9 cellular contexts compared by ENCODE assay signal in the genomic region with DNA sequence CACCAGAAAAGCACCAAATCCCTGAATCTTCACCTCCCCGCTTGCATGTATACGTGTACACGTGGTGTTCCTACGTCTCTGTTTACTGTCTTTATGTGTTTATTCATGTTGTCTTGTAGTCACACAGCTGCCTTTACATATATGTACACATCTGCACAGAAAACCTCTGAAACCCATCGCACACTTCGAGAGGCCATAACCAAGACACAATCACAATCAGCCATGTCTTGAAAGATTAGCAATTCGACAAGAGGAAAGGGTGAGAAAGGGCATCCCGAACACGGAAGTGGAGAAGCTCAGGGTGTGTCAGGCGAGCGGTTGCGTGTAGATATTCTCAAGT.
A peak's percentile ranks its signal among the peaks of the same experiment; 100 is the strongest.
DNase-seq lines count a peak whose midpoint lies in the region; ATAC-seq and TF ChIP-seq lines count a peak whose summit lies in the region.
"Had no signal": no experiment of that assay in that cellular context is flagged by ENCODE, and none has a peak within 500 bp of the region (broad histone marks: within the 10 kb centered on the region; RNA-seq: fewer than 3 reads in every experiment).

No MANE protein-coding gene starts in this region.

- H3K27me3 ChIP-seq in Panc1 (ENCODE audit: control insufficient read depth, insufficient read depth, low read length) = no peaks in the 10 kb centered on the region
- no peaks in the 10 kb centered on the region for H3K27me3 ChIP-seq in esophagus muscularis mucosa

- peak; percentile 30 for DNase-seq in DMS53 (lab: John Stamatoyannopoulos, UW)
- DNase-seq in DMS53 treated with DMSO at 0.1 percent for 48 hours (lab: John Stamatoyannopoulos, UW; ENCODE audit: unreplicated experiment) = no peak
- no peak for DNase-seq in Panc1 (ENCODE audit: low read depth, low spot score)
- no peak for DNase-seq in esophagus muscularis mucosa (ENCODE audit: extremely low spot score)
- DNase-seq in SW480 (ENCODE audit: low spot score) = no peak
- no peak for DNase-seq in NCI-H69 (lab: John Stamatoyannopoulos, UW)

- H3K4me3 ChIP-seq in Panc1 (ENCODE audit: low read depth in 2 of 2, low read length in 2 of 2) = peak overlapping the region in 1 of 2 experiments; percentile 23; a peak in 1 of 4 replicates
- H3K4me3 ChIP-seq in esophagus muscularis mucosa = peak overlapping the region in 1 of 4 donors; percentile 16

- TF ChIP-seq CTCF in Panc1 (IDR thresholded peaks at IDR 0.05) (no peak), esophagus muscularis mucosa (IDR thresholded peaks at IDR 0.05) (no peak)

- peaks cover 21% of the 10 kb centered on the region for H3K27me3 Mint-ChIP-seq in stimulated activated memory B cell treated with anti-CD40 and anti-IgM and Interleukin-4, amounts not matched to agents 10 μg/mL and 1 μg/mL and 100 μg/mL, for 72 hours

- H3K27ac ChIP-seq in Panc1 (ENCODE audit: low read length) (peak overlapping the region; percentile 66), esophagus muscularis mucosa (replicated peaks in 1 of 4) (peak overlapping the region; percentile 85 to 94 (median 92))

- BruUV-seq in Panc1 (replicated peaks; lab: Mats Ljungman, UMichigan) = no TSS peak

- intact Hi-C loops in Panc1 (cut with micrococcal nuclease; ENCODE audit: unreplicated experiment) (loop anchor here (1.0 kb wide), 1 partner anchor 159 kb away; no protein-coding TSS in a partner anchor), esophagus muscularis mucosa (cut with DNase I) (loop anchor here (1.0 to 5.0 kb wide), 2 partner anchors 68 to 157 kb away; a partner anchor contains a TSS)

- no peak for TF ChIP-seq EP300 in esophagus muscularis mucosa (IDR thresholded peaks at IDR 0.05)

- H3K4me1 ChIP-seq in Panc1 (ENCODE audit: control insufficient read depth, insufficient read depth, low read length) (peaks cover 14% of the 10 kb centered on the region), esophagus muscularis mucosa (peaks cover 32 to 54% (median 51%) of the 10 kb centered on the region in 4 donors)

- H3K36me3 ChIP-seq in Panc1 (ENCODE audit: control insufficient read depth, insufficient read depth, low read length) (no peaks in the 10 kb centered on the region), esophagus muscularis mucosa (no peaks in the 10 kb centered on the region)

- 34% methylated on average over 12 of the region's 12 CpGs for WGBS in esophagus muscularis mucosa

- no peaks in the 10 kb centered on the region for H3K9me3 Mint-ChIP-seq in stimulated activated memory B cell treated with anti-CD40 and anti-IgM and Interleukin-4, amounts not matched to agents 10 μg/mL and 1 μg/mL and 100 μg/mL, for 72 hours
- H3K9me3 Mint-ChIP-seq: activated B cell treated with CpG ODN at 0.5 μM for 24 hours had no signal

- in situ Hi-C loops in Panc1 (cut with HindIII; ENCODE audit: low pct_unique_long_range_greater_than_20kb, low sequenced_read_pairs) = no loop called here

- no peak for TF ChIP-seq POLR2A in esophagus muscularis mucosa (IDR thresholded peaks at IDR 0.05; ENCODE audit: low read depth)

- ATAC-seq in Panc1 (peak; percentile 2; the same call in 1 of the 2 replicates), HG03139 (IDR thresholded peaks at IDR 0.05; ENCODE audit: unreplicated experiment) (no peak)
- no peak for ATAC-seq in stimulated activated memory B cell treated with anti-CD40 and anti-IgM and Interleukin-4, amounts not matched to agents 10 μg/mL and 1 μg/mL and 100 μg/mL, for 72 hours

- CTCF ChIA-PET in Panc1 (lab: Charles Lee) = interaction anchor here (0.6 to 2.8 kb wide), 13 partner anchors 9 to 289 kb away, joined by 3 to 22 read pairs (median 3); no protein-coding TSS in a partner anchor

- peak overlapping the region; percentile 74 for H3K27ac Mint-ChIP-seq in stimulated activated memory B cell treated with anti-CD40 and anti-IgM and Interleukin-4, amounts not matched to agents 10 μg/mL and 1 μg/mL and 100 μg/mL, for 72 hours
- H3K27ac Mint-ChIP-seq: activated B cell treated with CpG ODN at 0.5 μM for 24 hours had no signal

- peaks cover 12% of the 10 kb centered on the region for H3K4me1 Mint-ChIP-seq in stimulated activated memory B cell treated with anti-CD40 and anti-IgM and Interleukin-4, amounts not matched to agents 10 μg/mL and 1 μg/mL and 100 μg/mL, for 72 hours

- H3K36me3 Mint-ChIP-seq in stimulated activated memory B cell treated with anti-CD40 and anti-IgM and Interleukin-4, amounts not matched to agents 10 μg/mL and 1 μg/mL and 100 μg/mL, for 72 hours = no peaks in the 10 kb centered on the region

- H3K9me3 ChIP-seq in Panc1 (ENCODE audit: control insufficient read depth, insufficient read depth, low read depth, low read length) = no peaks in the 10 kb centered on the region
- no peaks in the 10 kb centered on the region for H3K9me3 ChIP-seq in esophagus muscularis mucosa

- POLR2A ChIA-PET in Panc1 (lab: Charles Lee) = interaction anchor here (1.2 kb wide), 1 partner anchor 157 kb away, joined by 4 read pairs; a partner anchor contains a TSS

- peak overlapping the region; percentile 62 for H3K4me3 Mint-ChIP-seq in stimulated activated memory B cell treated with anti-CD40 and anti-IgM and Interleukin-4, amounts not matched to agents 10 μg/mL and 1 μg/mL and 100 μg/mL, for 72 hours
